ENCODE assay signal across 14 cellular contexts in the genomic region with DNA sequence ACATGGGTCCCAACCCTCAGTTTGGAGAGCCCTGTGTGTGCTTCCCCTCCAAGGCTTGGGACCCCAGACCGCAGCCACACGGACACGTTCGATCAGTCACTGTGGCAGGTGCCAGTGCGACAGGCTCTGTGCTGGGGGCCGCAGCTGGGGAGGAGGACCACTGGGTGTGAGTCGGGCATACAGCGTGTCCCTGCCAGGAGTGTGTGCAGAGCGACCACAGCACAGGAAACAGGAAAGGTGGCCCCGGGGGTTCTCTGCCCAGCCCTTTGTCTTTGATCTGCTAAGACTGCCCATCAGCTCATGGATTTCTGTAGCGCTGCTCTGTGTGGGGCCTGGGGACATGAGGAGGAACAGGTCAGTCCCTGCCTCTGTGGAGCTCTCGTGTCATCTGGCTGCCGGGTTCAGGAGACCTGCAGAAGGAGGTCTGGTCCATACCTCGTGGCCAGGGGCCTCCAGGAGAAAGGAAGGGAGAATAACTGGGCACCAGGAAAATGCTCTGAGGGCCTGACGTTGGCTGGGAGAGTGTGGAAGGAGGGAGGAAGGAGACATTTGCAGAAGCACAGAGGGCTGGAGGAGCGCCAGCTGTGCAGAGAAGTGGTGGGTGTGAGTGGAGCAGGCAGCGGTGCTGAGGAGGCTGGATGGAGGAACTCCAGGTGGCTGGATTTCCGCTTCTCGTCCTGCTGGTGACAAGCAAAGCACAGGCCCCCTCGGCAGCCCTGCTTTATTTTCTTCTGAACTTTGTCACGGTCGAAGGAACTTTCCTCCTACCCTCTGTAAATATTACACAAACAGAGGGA. TPM values are rescaled to one million over a fixed set of nuclear protein-coding genes. Genes with fewer than 3 reads are reported as not detected.
DNase-seq lines count a peak whose midpoint lies in the region; ATAC-seq and TF ChIP-seq lines count a peak whose summit lies in the region.
"Had no signal": no experiment of that assay in that cellular context is flagged by ENCODE, and none has a peak within 500 bp of the region (broad histone marks: within the 10 kb centered on the region; RNA-seq: fewer than 3 reads in every experiment).

No MANE protein-coding gene starts in this region.

- H3K4me1 ChIP-seq in right atrium auricular region (peaks cover 0 to 20% of the 10 kb centered on the region in 2 donors), upper lobe of left lung (peaks cover 12 to 41% (median 31%) of the 10 kb centered on the region in 4 donors)

- DNase-seq in Right ventricle myocardium superior (peak; percentile 75), right atrium auricular region (ENCODE audit: low spot score) (no peak), SW480 (ENCODE audit: low spot score) (peak; percentile 46), left kidney (ENCODE audit: low read depth, low spot score) (peak; percentile 53), upper lobe of left lung (peak; percentile 36 to 37), RKO (ENCODE audit: low spot score) (no peak)
- no peak for DNase-seq in activated CD4-positive, alpha-beta T cell treated with anti-CD3 and anti-CD28 coated beads for 36 hours
- DNase-seq in activated naive CD4-positive, alpha-beta T cell treated with anti-CD3 and anti-CD28 coated beads, Interleukin-2, amount 50 U/mL, for 16 hours: no peak
- DNase-seq: activated naive CD8-positive, alpha-beta T cell treated with anti-CD3 and anti-CD28 coated beads for 36 hours; DND-41; NCI-H1092; SK-N-SH had no signal

- no peak overlapping the region for H3K4me3 ChIP-seq in right atrium auricular region
- H3K4me3 ChIP-seq in upper lobe of left lung: no peak overlapping the region
- H3K4me3 ChIP-seq: skin epidermis had no signal

- 38 to 39% methylated on average over 9 to 22 of the region's 22 CpGs for WGBS in upper lobe of left lung, 2 donors

- H3K27me3 Mint-ChIP-seq in activated CD4-positive, alpha-beta T cell treated with anti-CD3 and anti-CD28 coated beads for 36 hours: no peaks in the 10 kb centered on the region
- H3K27me3 Mint-ChIP-seq: activated naive CD8-positive, alpha-beta T cell treated with anti-CD3 and anti-CD28 coated beads for 36 hours had no signal

- no peaks in the 10 kb centered on the region for H3K27me3 ChIP-seq in right atrium auricular region
- H3K27me3 ChIP-seq in upper lobe of left lung: no peaks in the 10 kb centered on the region

- no peak overlapping the region for H3K4me3 Mint-ChIP-seq in activated CD4-positive, alpha-beta T cell treated with anti-CD3 and anti-CD28 coated beads for 36 hours
- H3K4me3 Mint-ChIP-seq: activated naive CD8-positive, alpha-beta T cell treated with anti-CD3 and anti-CD28 coated beads for 36 hours had no signal

- peaks cover 15% of the 10 kb centered on the region for H3K4me1 Mint-ChIP-seq in activated CD4-positive, alpha-beta T cell treated with anti-CD3 and anti-CD28 coated beads for 36 hours

- no peak overlapping the region for H3K27ac Mint-ChIP-seq in activated CD4-positive, alpha-beta T cell treated with anti-CD3 and anti-CD28 coated beads for 36 hours
- H3K27ac Mint-ChIP-seq: activated naive CD8-positive, alpha-beta T cell treated with anti-CD3 and anti-CD28 coated beads for 36 hours had no signal

- no peak for ATAC-seq in Right ventricle myocardium superior (ENCODE audit: poor library complexity)
- ATAC-seq in upper lobe of left lung (ENCODE audit: low FRiP score in 2 of 2): no peak
- no peak for ATAC-seq in activated CD4-positive, alpha-beta T cell treated with anti-CD3 and anti-CD28 coated beads for 36 hours
- ATAC-seq: activated CD4-positive, CD25-positive, alpha-beta regulatory T cell treated with anti-CD3 and anti-CD28 coated beads, Interleukin-2, amount 50 U/mL, for 24 hours had no signal

- no peaks in the 10 kb centered on the region for H3K9me3 ChIP-seq in right atrium auricular region
- H3K9me3 ChIP-seq in upper lobe of left lung: no peaks in the 10 kb centered on the region
- H3K9me3 ChIP-seq: SK-N-SH had no signal

- no peak for TF ChIP-seq EP300 in upper lobe of left lung (IDR thresholded peaks at IDR 0.05)

- POLR2A ChIA-PET in activated CD4-positive, alpha-beta T cell treated with anti-CD3 and anti-CD28 coated beads for 36 hours (lab: Charles Lee): no interaction called here

- H3K36me3 Mint-ChIP-seq in activated CD4-positive, alpha-beta T cell treated with anti-CD3 and anti-CD28 coated beads for 36 hours (ENCODE audit: low read depth): peaks cover 19% of the 10 kb centered on the region

- intact Hi-C loops in Right ventricle myocardium superior (cut with DNase I): loop anchor here (5.0 kb wide), 1 partner anchor 101 kb away; no protein-coding TSS in a partner anchor
- intact Hi-C loops in activated CD4-positive, alpha-beta T cell treated with anti-CD3 and anti-CD28 coated beads for 36 hours (cut with DNase I, micrococcal nuclease): loop anchor here in 1 of 2 experiments (5.0 kb wide), 1 partner anchor 106 kb away; the partner anchor contains the start of gene EIF3B

- no peak for TF ChIP-seq POLR2A in upper lobe of left lung (IDR thresholded peaks at IDR 0.05)

- H3K36me3 ChIP-seq in right atrium auricular region (no peaks in the 10 kb centered on the region), upper lobe of left lung (no peaks in the 10 kb centered on the region)

- H3K27ac ChIP-seq in right atrium auricular region (no peak overlapping the region), upper lobe of left lung (no peak overlapping the region)

- CTCF ChIA-PET in activated CD4-positive, alpha-beta T cell treated with anti-CD3 and anti-CD28 coated beads for 36 hours (lab: Charles Lee): no interaction called here

- TF ChIP-seq CTCF in right atrium auricular region (IDR thresholded peaks at IDR 0.05) (no peak), upper lobe of left lung (IDR thresholded peaks at IDR 0.05) (no peak)

- no peaks in the 10 kb centered on the region for H3K9me3 Mint-ChIP-seq in activated CD4-positive, alpha-beta T cell treated with anti-CD3 and anti-CD28 coated beads for 36 hours (ENCODE audit: low read depth)
- H3K9me3 Mint-ChIP-seq: activated naive CD8-positive, alpha-beta T cell treated with anti-CD3 and anti-CD28 coated beads for 36 hours had no signal

RNA-seq across cellular contexts. Expression of gene NUDT1, which starts 4.1 kb away (rescaled TPM):
- 10.6 TPM for total RNA-seq in Right ventricle myocardium superior
- 10 to 100 TPM; 12.2 to 14.2 TPM for total RNA-seq in right atrium auricular region
- total RNA-seq in upper lobe of left lung: 10 to 100 TPM in 5 of 6 donors, 1 to 10 TPM in 1; 6.3 to 23.2 (median 13.9) TPM
- 100 to 1,000 TPM in 1 of 2 experiments, 10 to 100 TPM in 1; 52.5 to 100 TPM for total RNA-seq in activated CD4-positive, alpha-beta T cell treated with anti-CD3 and anti-CD28 coated beads for 36 hours

RNA-seq across cellular contexts. Expression of gene MRM2, which starts 4.1 kb away (rescaled TPM):
- total RNA-seq in Right ventricle myocardium superior (20.0 TPM), right atrium auricular region (10 to 100 TPM; 13.2 to 13.7 TPM), upper lobe of left lung (10 to 100 TPM in 5 of 6 donors, 1 to 10 TPM in 1; 9.4 to 27.0 (median 23.0) TPM)
- 10 to 100 TPM; 28.7 to 32.1 TPM for total RNA-seq in activated CD4-positive, alpha-beta T cell treated with anti-CD3 and anti-CD28 coated beads for 36 hours

RNA-seq across cellular contexts. Expression of gene MAD1L1, which starts 13.3 kb away (rescaled TPM):
- total RNA-seq in Right ventricle myocardium superior (17.9 TPM), right atrium auricular region (10 to 100 TPM; 13.3 to 31.9 TPM), upper lobe of left lung (100 to 1,000 TPM in 2 of 6 donors, 10 to 100 TPM in 4; 40.6 to 364 (median 65.6) TPM)
- 10 to 100 TPM; 50.2 to 61.7 TPM for total RNA-seq in activated CD4-positive, alpha-beta T cell treated with anti-CD3 and anti-CD28 coated beads for 36 hours

Comparison
In these comparisons a context has a peak if more than half of its experiments do, and no peak if none do; other contexts are left out.
1. DNase-seq: peak in Right ventricle myocardium superior (single experiment), SW480 (single experiment), left kidney (single experiment) and upper lobe of left lung (2 of 2); none in right atrium auricular region (single experiment), activated CD4-positive, alpha-beta T cell treated with anti-CD3 and anti-CD28 coated beads for 36 hours (single experiment), RKO (single experiment) and activated naive CD4-positive, alpha-beta T cell treated with anti-CD3 and anti-CD28 coated beads, Interleukin-2, amount 50 U/mL, for 16 hours (single experiment).